In genomic region chr2:60558536-60558935, GRCh38 we compare ENCODE assay signal across 26 cellular contexts.
"Had no signal": no experiment of that assay in that cellular context is flagged by ENCODE, and none has a peak within 500 bp of the region (broad histone marks: within the 10 kb centered on the region; RNA-seq: fewer than 3 reads in every experiment).

No MANE protein-coding gene starts in this region.

- H3K27me3 Mint-ChIP-seq: naive B cell had no signal

- H3K4me3 ChIP-seq: esophagus muscularis mucosa, hepatocyte, lower lobe of right lung, mucosa of descending colon, upper lobe of left lung had no signal

- FAIRE-seq: astrocyte, colon, frontal cortex, TTC549 had no signal

- H2AFZ ChIP-seq: hepatocyte, parathyroid adenoma had no signal

- H3K36me3 ChIP-seq: esophagus muscularis mucosa, lower lobe of right lung, upper lobe of left lung had no signal

- H3K79me2 ChIP-seq: hepatocyte, parathyroid adenoma had no signal

- H3K4me3 Mint-ChIP-seq: activated naive CD8-positive, alpha-beta T cell treated with anti-CD3 and anti-CD28 coated beads for 36 hours; activated T-helper 17 cell treated with anti-CD3 and anti-CD28 coated beads, Interleukin-2, amount 50 U/mL, for 72 hours; central memory CD8-positive, alpha-beta T cell; immature natural killer cell had no signal

- H3K36me3 Mint-ChIP-seq: activated naive CD8-positive, alpha-beta T cell treated with anti-CD3 and anti-CD28 coated beads for 36 hours; immature natural killer cell had no signal

- ATAC-seq: activated T-helper 17 cell treated with anti-CD3 and anti-CD28 coated beads, Interleukin-2, amount 50 U/mL, for 72 hours; left lobe of liver; lower lobe of right lung; mucosa of descending colon; right cardiac atrium; stimulated activated naive CD8-positive, alpha-beta T cell treated with anti-CD3 and anti-CD28 coated beads, Interleukin-15, Interleukin-2, amounts not matched to agents 100 U/mL and 50 U/mL, for 24 hours had no signal

- H3K9me3 Mint-ChIP-seq: activated naive CD8-positive, alpha-beta T cell treated with anti-CD3 and anti-CD28 coated beads for 36 hours; activated T-helper 17 cell treated with anti-CD3 and anti-CD28 coated beads, Interleukin-2, amount 50 U/mL, for 72 hours; central memory CD8-positive, alpha-beta T cell; naive B cell had no signal

- H3K9me3 ChIP-seq: esophagus muscularis mucosa, lower lobe of right lung, mucosa of descending colon, upper lobe of left lung had no signal

- DNase-seq: activated CD4-positive, alpha-beta T cell treated with anti-CD3 and anti-CD28 coated beads for 1 hour; activated naive CD4-positive, alpha-beta T cell treated with Interleukin-2 at 50 U/mL for 16 hours; activated naive CD8-positive, alpha-beta T cell treated with anti-CD3 and anti-CD28 coated beads for 36 hours; activated T-cell treated with anti-CD3 and anti-CD28 coated beads, Interleukin-2, amount 50 U/mL, for 1 hour; glutamatergic neuron; immature natural killer cell; lower lobe of right lung; mesendoderm; mucosa of descending colon; naive B cell; nucleus accumbens; right cardiac atrium; stimulated activated CD4-positive, alpha-beta T cell treated with anti-CD3 and anti-CD28 coated beads, Interleukin-12 subunit alpha, Interleukin-12 subunit beta, amount 100 ng/mL, for 4 hours; stimulated activated CD4-positive, alpha-beta T cell treated with anti-CD3 and anti-CD28 coated beads, Interleukin-4, amount 100 ng/mL, for 4 hours; stimulated activated naive CD8-positive, alpha-beta T cell treated with anti-CD3 and anti-CD28 coated beads, Interleukin-15, Interleukin-2, amounts not matched to agents 100 U/mL and 50 U/mL, for 24 hours; upper lobe of left lung had no signal

- H3K4me1 ChIP-seq: parathyroid adenoma had no signal

- H3K27ac ChIP-seq: esophagus muscularis mucosa, hepatocyte, lower lobe of right lung, parathyroid adenoma, upper lobe of left lung had no signal
